In the genomic region with DNA sequence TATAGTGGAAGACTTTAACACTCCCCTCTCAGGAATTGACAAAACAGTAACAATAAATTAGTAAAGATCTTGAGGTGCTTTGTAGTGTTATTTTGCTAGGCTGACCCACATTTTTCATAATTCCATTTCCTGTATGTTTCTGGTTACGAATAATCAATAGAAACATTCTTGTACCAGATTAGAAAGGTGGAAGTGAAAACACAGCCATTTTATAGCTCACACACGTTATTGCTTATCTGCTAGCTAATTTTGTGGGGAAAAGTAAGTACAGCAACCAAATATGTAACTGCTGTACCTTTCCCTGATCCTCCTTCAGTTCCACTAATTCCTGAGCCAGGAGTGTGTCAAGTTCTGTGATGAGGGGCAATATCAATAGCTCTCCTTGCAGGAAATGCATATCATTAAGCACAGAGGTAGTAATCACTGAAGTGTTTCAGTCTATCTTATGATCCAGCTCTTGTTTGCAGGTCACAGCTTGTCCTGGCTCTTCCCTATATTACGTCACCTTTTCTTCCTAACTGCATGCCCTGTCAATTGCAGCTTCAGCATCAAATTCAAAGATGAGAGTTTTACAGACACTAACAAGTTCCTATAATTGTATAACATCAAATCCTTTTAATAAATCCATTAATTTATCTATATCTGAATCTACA, we compare ENCODE assay signal across 1 cellular context.
TF ChIP-seq lines count a peak whose summit lies in the region.

No MANE protein-coding gene starts in this region.

TF ChIP-seq in GM12878, 131 proteins besides CTCF, POLR2A, EP300 and RAD21:
- TF ChIP-seq, protein P1, sequence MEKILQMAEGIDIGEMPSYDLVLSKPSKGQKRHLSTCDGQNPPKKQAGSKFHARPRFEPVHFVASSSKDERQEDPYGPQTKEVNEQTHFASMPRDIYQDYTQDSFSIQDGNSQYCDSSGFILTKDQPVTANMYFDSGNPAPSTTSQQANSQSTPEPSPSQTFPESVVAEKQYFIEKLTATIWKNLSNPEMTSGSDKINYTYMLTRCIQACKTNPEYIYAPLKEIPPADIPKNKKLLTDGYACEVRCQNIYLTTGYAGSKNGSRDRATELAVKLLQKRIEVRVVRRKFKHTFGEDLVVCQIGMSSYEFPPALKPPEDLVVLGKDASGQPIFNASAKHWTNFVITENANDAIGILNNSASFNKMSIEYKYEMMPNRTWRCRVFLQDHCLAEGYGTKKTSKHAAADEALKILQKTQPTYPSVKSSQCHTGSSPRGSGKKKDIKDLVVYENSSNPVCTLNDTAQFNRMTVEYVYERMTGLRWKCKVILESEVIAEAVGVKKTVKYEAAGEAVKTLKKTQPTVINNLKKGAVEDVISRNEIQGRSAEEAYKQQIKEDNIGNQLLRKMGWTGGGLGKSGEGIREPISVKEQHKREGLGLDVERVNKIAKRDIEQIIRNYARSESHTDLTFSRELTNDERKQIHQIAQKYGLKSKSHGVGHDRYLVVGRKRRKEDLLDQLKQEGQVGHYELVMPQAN (conservative IDR thresholded peaks at IDR 0.05): no peak
- TF ChIP-seq MEF2B (IDR thresholded peaks at IDR 0.05; ENCODE audit: partially characterized antibody, poor library complexity, severe bottlenecking): no peak
- TF ChIP-seq RBBP5 (conservative IDR thresholded peaks at IDR 0.05): no peak
- TF ChIP-seq POLR2AphosphoS5 (IDR thresholded peaks at IDR 0.05; ENCODE audit: low read length): no peak
- no peak for TF ChIP-seq SREBF2 (IDR thresholded peaks at IDR 0.05; ENCODE audit: low read length)
- TF ChIP-seq SMARCA5 (IDR thresholded peaks at IDR 0.05): no peak
- TF ChIP-seq IRF4 (IDR thresholded peaks at IDR 0.05; ENCODE audit: low read depth, low read length): no peak
- no peak for TF ChIP-seq STAT3 (IDR thresholded peaks at IDR 0.05; ENCODE audit: low read depth, low read length)
- no peak for TF ChIP-seq RCOR1 (conservative IDR thresholded peaks at IDR 0.05; ENCODE audit: low read depth, low read length)
- TF ChIP-seq SMAD5 (IDR thresholded peaks at IDR 0.05; ENCODE audit: low read depth): no peak
- TF ChIP-seq, protein P2, sequence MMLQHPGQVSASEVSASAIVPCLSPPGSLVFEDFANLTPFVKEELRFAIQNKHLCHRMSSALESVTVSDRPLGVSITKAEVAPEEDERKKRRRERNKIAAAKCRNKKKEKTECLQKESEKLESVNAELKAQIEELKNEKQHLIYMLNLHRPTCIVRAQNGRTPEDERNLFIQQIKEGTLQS (IDR thresholded peaks at IDR 0.05; ENCODE audit: borderline replicate concordance, extremely low read depth, low read depth, low read length): no peak
- TF ChIP-seq SPI1 (IDR thresholded peaks at IDR 0.05; ENCODE audit: borderline replicate concordance, insufficient read depth, low read depth, low read length): no peak
- TF ChIP-seq MTA3 (IDR thresholded peaks at IDR 0.05; ENCODE audit: borderline replicate concordance, low read length): no peak
- no peak for TF ChIP-seq FOXK2 (IDR thresholded peaks at IDR 0.05)
